Comparison of ENCODE assay signal across 8 cellular contexts in genomic region chr14:105680737-105681099, GRCh38.
A peak's percentile ranks its signal among the peaks of the same experiment; 100 is the strongest.
DNase-seq lines count a peak whose midpoint lies in the region; ATAC-seq and TF ChIP-seq lines count a peak whose summit lies in the region.
"Not testable (repeated sequence)": the region's sequence is repeated elsewhere in the genome, so short reads cannot be mapped to it uniquely, and the experiment has no call there.

No MANE protein-coding gene starts in this region.

- H3K4me2 ChIP-seq in BLaER1 = peak overlapping the region; percentile 78

- H3K4me3 ChIP-seq in BLaER1, mucosa of descending colon: not testable (repeated sequence)

- H3K9me3 ChIP-seq in BLaER1, mucosa of descending colon: not testable (repeated sequence)

- DNase-seq in activated T-cell treated with anti-CD3 and anti-CD28 coated beads, Interleukin-2, amount 50 U/mL, for 48 hours = peak; percentile 38 to 42
- not testable (repeated sequence) for DNase-seq in mucosa of descending colon

- not testable (repeated sequence) for H3K27ac ChIP-seq in BLaER1

- TF ChIP-seq CTCF in mucosa of descending colon (IDR thresholded peaks at IDR 0.05) = not testable (repeated sequence)

- H3K4me1 ChIP-seq in BLaER1 = peaks cover 22% of the 10 kb centered on the region
- H3K4me1 ChIP-seq in mucosa of descending colon (ENCODE audit: low read depth) = not testable (repeated sequence)

- ATAC-seq in GM18907 (IDR thresholded peaks at IDR 0.05; ENCODE audit: unreplicated experiment) (peak; percentile 42), GM21367 (IDR thresholded peaks at IDR 0.05; ENCODE audit: unreplicated experiment) (peak; percentile 31), HG02642 (IDR thresholded peaks at IDR 0.05; ENCODE audit: poor library complexity, unreplicated experiment) (peak; percentile 44), HG03095 (IDR thresholded peaks at IDR 0.05; ENCODE audit: unreplicated experiment) (peak; percentile 27), HG03571 (IDR thresholded peaks at IDR 0.05; ENCODE audit: unreplicated experiment) (peak; percentile 25), mucosa of descending colon (peak; percentile 43)

- H3K9ac ChIP-seq in BLaER1 = not testable (repeated sequence)

- H3K36me3 ChIP-seq in BLaER1; mucosa of descending colon (ENCODE audit: low read depth): not testable (repeated sequence)

- intact Hi-C loops in mucosa of descending colon (cut with DNase I, micrococcal nuclease) = loop anchor here in 1 of 2 donors (10.0 kb wide), 1 partner anchor 264 kb away; no protein-coding TSS in a partner anchor

- not testable (repeated sequence) for H3K27me3 ChIP-seq in BLaER1

- not testable (repeated sequence) for H4K20me1 ChIP-seq in BLaER1
